ENCODE assay signal across 21 cellular contexts in genomic region chr5:111787006-111787405, GRCh38.
"Had no signal": no experiment of that assay in that cellular context is flagged by ENCODE, and none has a peak within 500 bp of the region (broad histone marks: within the 10 kb centered on the region; RNA-seq: fewer than 3 reads in every experiment).

No MANE protein-coding gene starts in this region.

- H3K27ac Mint-ChIP-seq: effector memory CD8-positive, alpha-beta T cell; immature natural killer cell; natural killer cell treated with Interleukin-12 subunit alpha and Interleukin-12 subunit beta and Interleukin-15 and Interleukin-18, amount 100 ng/mL, for 72 hours; neural progenitor cell; progenitor cell of endocrine pancreas; stimulated activated effector memory CD8-positive, alpha-beta T cell treated with anti-CD3 and anti-CD28 coated beads, Interleukin-12 subunit alpha, Interleukin-12 subunit beta, amount 100 ng/mL, for 72 hours had no signal

- H3K4me1 Mint-ChIP-seq: immature natural killer cell; neural progenitor cell; stimulated activated effector memory CD8-positive, alpha-beta T cell treated with anti-CD3 and anti-CD28 coated beads, Interleukin-12 subunit alpha, Interleukin-12 subunit beta, amount 100 ng/mL, for 72 hours had no signal

- H3K36me3 ChIP-seq: esophagus muscularis mucosa, gastrocnemius medialis, neural progenitor cell, pancreas, tibial artery, upper lobe of left lung, uterus had no signal

- H3K36me3 Mint-ChIP-seq: immature natural killer cell; natural killer cell treated with Interleukin-12 subunit alpha and Interleukin-12 subunit beta and Interleukin-15 and Interleukin-18, amount 100 ng/mL, for 72 hours; neural progenitor cell; stimulated activated effector memory CD8-positive, alpha-beta T cell treated with anti-CD3 and anti-CD28 coated beads, Interleukin-12 subunit alpha, Interleukin-12 subunit beta, amount 100 ng/mL, for 72 hours had no signal

- H3K4me3 ChIP-seq: esophagus muscularis mucosa, gastrocnemius medialis, mucosa of descending colon, neural progenitor cell, pancreas, tibial artery, upper lobe of left lung, uterus had no signal

- H3K27me3 ChIP-seq: esophagus muscularis mucosa, gastrocnemius medialis, neural progenitor cell, pancreas, tibial artery, upper lobe of left lung, uterus had no signal

- H3K9me3 Mint-ChIP-seq: effector memory CD8-positive, alpha-beta T cell; immature natural killer cell; natural killer cell treated with Interleukin-12 subunit alpha and Interleukin-12 subunit beta and Interleukin-15 and Interleukin-18, amount 100 ng/mL, for 72 hours; neural progenitor cell had no signal

- H3K27ac ChIP-seq: epithelial cell of prostate, esophagus muscularis mucosa, gastrocnemius medialis, neural progenitor cell, pancreas, tibial artery, upper lobe of left lung, uterus had no signal

- ATAC-seq: effector memory CD8-positive, alpha-beta T cell; gastrocnemius medialis; left colon; mucosa of descending colon; natural killer cell treated with Interleukin-12 subunit alpha and Interleukin-12 subunit beta and Interleukin-15 and Interleukin-18, amount 100 ng/mL, for 72 hours; right cardiac atrium; stimulated activated effector memory CD8-positive, alpha-beta T cell treated with anti-CD3 and anti-CD28 coated beads, Interleukin-12 subunit alpha, Interleukin-12 subunit beta, amount 100 ng/mL, for 72 hours; stimulated activated naive CD8-positive, alpha-beta T cell treated with anti-CD3 and anti-CD28 coated beads, Interleukin-15, Interleukin-2, amounts not matched to agents 100 U/mL and 50 U/mL, for 24 hours had no signal

- DNase-seq: effector memory CD8-positive, alpha-beta T cell; gastrocnemius medialis; immature natural killer cell; left colon; mammary epithelial cell; mucosa of descending colon; nucleus accumbens; pancreas; right cardiac atrium; stimulated activated CD4-positive, alpha-beta T cell treated with anti-CD3 and anti-CD28 coated beads, Interleukin-4, amount 100 ng/mL, for 1 hour; stimulated activated CD8-positive, alpha-beta memory T cell treated with anti-CD3 and anti-CD28 coated beads, Interleukin-4, amount 100 ng/mL, for 48 hours; stimulated activated naive CD8-positive, alpha-beta T cell treated with anti-CD3 and anti-CD28 coated beads, Interleukin-15, Interleukin-2, amounts not matched to agents 100 U/mL and 50 U/mL, for 24 hours; tibial artery; upper lobe of left lung; uterus had no signal

- H3K9me3 ChIP-seq: esophagus muscularis mucosa, gastrocnemius medialis, mucosa of descending colon, pancreas, tibial artery, upper lobe of left lung, uterus had no signal

- H3K4me3 Mint-ChIP-seq: effector memory CD8-positive, alpha-beta T cell; immature natural killer cell; natural killer cell treated with Interleukin-12 subunit alpha and Interleukin-12 subunit beta and Interleukin-15 and Interleukin-18, amount 100 ng/mL, for 72 hours; neural progenitor cell; stimulated activated effector memory CD8-positive, alpha-beta T cell treated with anti-CD3 and anti-CD28 coated beads, Interleukin-12 subunit alpha, Interleukin-12 subunit beta, amount 100 ng/mL, for 72 hours had no signal

- H3K4me1 ChIP-seq: esophagus muscularis mucosa, gastrocnemius medialis, neural progenitor cell, pancreas, upper lobe of left lung, uterus had no signal
